25 cellular contexts compared by ENCODE assay signal in the genomic region with DNA sequence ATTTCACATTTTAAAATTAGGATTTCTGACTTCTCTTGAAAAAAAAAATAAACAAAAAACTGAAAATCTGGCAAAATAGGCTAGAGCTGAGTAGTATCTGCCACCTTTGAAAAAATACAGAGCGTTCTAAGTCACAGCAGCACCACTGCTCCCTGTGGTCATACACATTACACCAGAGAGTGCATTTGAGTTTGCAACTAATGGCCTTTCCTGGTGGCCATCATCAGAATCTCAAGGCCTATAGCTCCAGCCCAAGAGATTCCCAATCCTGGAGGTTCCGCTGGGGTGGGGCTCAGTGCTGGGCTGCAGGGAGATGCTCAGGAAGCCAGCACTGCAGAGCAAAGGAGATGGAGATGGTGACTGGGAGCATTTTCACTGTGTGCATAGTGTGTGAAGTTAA. TPM values are rescaled to one million over a fixed set of nuclear protein-coding genes. Genes with fewer than 3 reads are reported as not detected.
DNase-seq lines count a peak whose midpoint lies in the region; ATAC-seq, FAIRE-seq and TF ChIP-seq lines count a peak whose summit lies in the region.
"Had no signal": no experiment of that assay in that cellular context is flagged by ENCODE, and none has a peak within 500 bp of the region (broad histone marks: within the 10 kb centered on the region; RNA-seq: fewer than 3 reads in every experiment).

No MANE protein-coding gene starts in this region.

- no TSS peak for BruUV-seq in HCT116 (replicated peaks; lab: Mats Ljungman, UMichigan)

- CTCF ChIA-PET in A549 (lab: Yijun Ruan, JAX) (interaction anchor here (1.7 to 4.0 kb wide), 2 partner anchors 11 to 25 kb away, joined by 3 to 18 read pairs; no protein-coding TSS in a partner anchor), HCT116 (lab: Charles Lee) (interaction anchor here (4.5 kb wide), 1 partner anchor 25 kb away, joined by 12 read pairs; no protein-coding TSS in a partner anchor)

- H3K9me3 Mint-ChIP-seq in endodermal cell, result no peaks in the 10 kb centered on the region
- H3K9me3 Mint-ChIP-seq: CD14-positive monocyte, H9, HFFc6 had no signal

- TF ChIP-seq RAD21 in A549 (conservative IDR thresholded peaks at IDR 0.05 in 1 of 2, IDR thresholded peaks at IDR 0.05 in 1 of 2), result no peak
- no peak for TF ChIP-seq RAD21 in HCT116 (IDR thresholded peaks at IDR 0.05; ENCODE audit: low read depth)

- no peak overlapping the region for H3K4me3 ChIP-seq in cardiac muscle cell
- H3K4me3 ChIP-seq in A549, result no peak overlapping the region
- no peak overlapping the region for H3K4me3 ChIP-seq in HCT116 (replicated peaks in 1 of 2; ENCODE audit: low read depth in 1 of 2, low read length in 2 of 2)
- no peak overlapping the region for H3K4me3 ChIP-seq in endodermal cell (ENCODE audit: low read length)
- H3K4me3 ChIP-seq: BLaER1 treated with 17β-estradiol and CSF1 and Interleukin-3, amounts not matched to agents 10 nM and 100 nM had no signal

- peaks cover 3% of the 10 kb centered on the region for H3K27me3 Mint-ChIP-seq in endodermal cell (ENCODE audit: insufficient read depth)

- H3K27ac Mint-ChIP-seq in endodermal cell, result no peak overlapping the region
- H3K27ac Mint-ChIP-seq: CD4-positive, alpha-beta memory T cell; HFFc6 had no signal

- TF ChIP-seq EP300 in A549 (IDR thresholded peaks at IDR 0.05), result no peak

- DNase-seq in cardiac muscle cell (ENCODE audit: low read depth in 1 of 2, low spot score in 1 of 2) (no peak), cardiac septum (ENCODE audit: low spot score) (no peak), A549 (ENCODE audit: low read depth in 1 of 2, low spot score in 1 of 2) (no peak), HCT116 (ENCODE audit: low read depth, low spot score) (no peak), endodermal cell (no peak)
- no peak for DNase-seq in stimulated activated naive CD4-positive, alpha-beta T cell treated with Interleukin-2 at 50 U/mL for 16 hours (lab: John Stamatoyannopoulos, UW)
- DNase-seq: ACHN; AML-193; BE2C; Calu3; CD4-positive, alpha-beta memory T cell; COR-L47; DND-41; H9; HFFc6 had no signal

- H3K36me3 ChIP-seq in cardiac muscle cell (peaks cover 44% of the 10 kb centered on the region), HCT116 (ENCODE audit: control insufficient read depth in 1 of 2, insufficient read depth in 2 of 2, low read length in 2 of 2) (no peaks in the 10 kb centered on the region), endodermal cell (ENCODE audit: control insufficient read depth, insufficient read depth, low read length) (no peaks in the 10 kb centered on the region)
- H3K36me3 ChIP-seq: BE2C; BLaER1 treated with 17β-estradiol and CSF1 and Interleukin-3, amounts not matched to agents 10 nM and 100 nM had no signal

- H3K4me1 ChIP-seq in cardiac muscle cell (ENCODE audit: low read depth), result peaks cover 26% of the 10 kb centered on the region
- no peaks in the 10 kb centered on the region for H3K4me1 ChIP-seq in A549
- H3K4me1 ChIP-seq in HCT116 (ENCODE audit: control insufficient read depth in 1 of 2, insufficient read depth in 2 of 2, low read length in 2 of 2), result peaks cover 0 to 5% of the 10 kb centered on the region in 2 experiments; a peak in 1 of 4 replicates
- no peaks in the 10 kb centered on the region for H3K4me1 ChIP-seq in endodermal cell (ENCODE audit: control insufficient read depth, insufficient read depth, low read length)
- H3K4me1 ChIP-seq: BE2C had no signal

- no peak overlapping the region for H3K4me3 Mint-ChIP-seq in endodermal cell
- H3K4me3 Mint-ChIP-seq: CD14-positive monocyte; CD4-positive, alpha-beta memory T cell; H9; HFFc6 had no signal

- H3K36me3 Mint-ChIP-seq in endodermal cell (ENCODE audit: low read depth), result no peaks in the 10 kb centered on the region
- H3K36me3 Mint-ChIP-seq: CD14-positive monocyte; CD4-positive, alpha-beta memory T cell had no signal

- H3K9me3 ChIP-seq in cardiac muscle cell (ENCODE audit: low read depth), result no peaks in the 10 kb centered on the region
- H3K9me3 ChIP-seq in A549, result no peaks in the 10 kb centered on the region
- H3K9me3 ChIP-seq in HCT116 (ENCODE audit: control insufficient read depth in 1 of 2, insufficient read depth in 1 of 2, low read depth in 1 of 2, low read length in 2 of 2), result no peaks in the 10 kb centered on the region
- no peaks in the 10 kb centered on the region for H3K9me3 ChIP-seq in endodermal cell (ENCODE audit: control insufficient read depth, low read length)
- H3K9me3 ChIP-seq: BE2C; BLaER1 treated with 17β-estradiol and CSF1 and Interleukin-3, amounts not matched to agents 10 nM and 100 nM had no signal

- no peaks in the 10 kb centered on the region for H3K27me3 ChIP-seq in cardiac muscle cell
- no peaks in the 10 kb centered on the region for H3K27me3 ChIP-seq in HCT116 (ENCODE audit: insufficient read depth, low read length)
- H3K27me3 ChIP-seq in endodermal cell (ENCODE audit: control insufficient read depth, insufficient read depth, low read length, poor library complexity, severe bottlenecking), result no peaks in the 10 kb centered on the region
- H3K27me3 ChIP-seq: BE2C; BLaER1 treated with 17β-estradiol and CSF1 and Interleukin-3, amounts not matched to agents 10 nM and 100 nM had no signal

- peaks cover 4% of the 10 kb centered on the region for H3K4me1 Mint-ChIP-seq in endodermal cell
- H3K4me1 Mint-ChIP-seq: CD14-positive monocyte had no signal

- no peak overlapping the region for H3K4me2 ChIP-seq in A549
- no peak overlapping the region for H3K4me2 ChIP-seq in HCT116 (ENCODE audit: low read length)
- H3K4me2 ChIP-seq: BLaER1 treated with 17β-estradiol and CSF1 and Interleukin-3, amounts not matched to agents 10 nM and 100 nM had no signal

- 79% methylated on average over 2 of the region's 2 CpGs for WGBS in A549 (ENCODE audit: missing lambda C conversion rate)
- 96 to 100% methylated on average over 2 of the region's 2 CpGs for WGBS in endodermal cell (ENCODE audit: insufficient coverage in 1 of 2, insufficient read length in 1 of 2), 2 experiments

- RAD21 ChIA-PET in HCT116 (lab: Charles Lee; ENCODE audit: low non-redundant PET in 1 of 2, low total read pairs in 2 of 2, uncharacterized antibody in 2 of 2, unreplicated experiment in 2 of 2), result no interaction called here

- H4K20me1 ChIP-seq in HCT116 (ENCODE audit: insufficient read depth), result no peaks in the 10 kb centered on the region
- H4K20me1 ChIP-seq: BLaER1 treated with 17β-estradiol and CSF1 and Interleukin-3, amounts not matched to agents 10 nM and 100 nM had no signal

- intact Hi-C loops in cardiac septum (cut with DNase I), result no loop called here
- intact Hi-C loops in HCT116 (cut with micrococcal nuclease), result no loop called here

- no peak for FAIRE-seq in A549 (lab: Jason Lieb, UNC)
- FAIRE-seq: A204.1, G401.6, GM12892, GM19239, H1 had no signal

- peak overlapping the region; percentile 51 for H3K27ac ChIP-seq in cardiac muscle cell
- H3K27ac ChIP-seq in A549, result no peak overlapping the region
- H3K27ac ChIP-seq in HCT116 (ENCODE audit: low read depth, low read length), result no peak overlapping the region
- H3K27ac ChIP-seq in endodermal cell (ENCODE audit: low read depth, low read length), result no peak overlapping the region
- H3K27ac ChIP-seq: 22Rv1; BLaER1 treated with 17β-estradiol and CSF1 and Interleukin-3, amounts not matched to agents 10 nM and 100 nM had no signal

- H2AFZ ChIP-seq in HCT116 (ENCODE audit: low read depth, low read length, poor library complexity, severe bottlenecking), result no peak overlapping the region

- ATAC-seq in A549 (peak; percentile 58 to 73; a peak in 3 of 6 replicates), HCT116 (peak; percentile 53), HG03469 (IDR thresholded peaks at IDR 0.05; ENCODE audit: unreplicated experiment) (no peak), HG03442 (IDR thresholded peaks at IDR 0.05; ENCODE audit: unreplicated experiment) (no peak)

- no peaks in the 10 kb centered on the region for H3K79me2 ChIP-seq in HCT116 (ENCODE audit: insufficient read depth, low read length)

- H3K9me2 ChIP-seq in HCT116 (ENCODE audit: insufficient read depth), result no peaks in the 10 kb centered on the region

- POLR2A ChIA-PET in A549 (lab: Yijun Ruan, JAX) (no interaction called here), HCT116 (lab: Charles Lee) (no interaction called here)

- H3K9ac ChIP-seq in HCT116 (ENCODE audit: low read length) (no peak overlapping the region), endodermal cell (ENCODE audit: extremely low read depth, low read length, poor library complexity, severe bottlenecking) (no peak overlapping the region)
- H3K9ac ChIP-seq: BLaER1 treated with 17β-estradiol and CSF1 and Interleukin-3, amounts not matched to agents 10 nM and 100 nM had no signal

- no peak for TF ChIP-seq CTCF in cardiac muscle cell (IDR thresholded peaks at IDR 0.05; ENCODE audit: low read depth, low read length)
- TF ChIP-seq CTCF in A549 (IDR thresholded peaks at IDR 0.05), result no peak
- TF ChIP-seq CTCF in HCT116 (IDR thresholded peaks at IDR 0.05 in 2 of 3, conservative IDR thresholded peaks at IDR 0.05 in 1 of 3; ENCODE audit: borderline replicate concordance in 1 of 3, insufficient read depth in 1 of 3, low read depth in 2 of 3, low read length in 2 of 3), result no peak
- peak; percentile 46 for TF ChIP-seq CTCF in endodermal cell (conservative IDR thresholded peaks at IDR 0.05)

- TF ChIP-seq POLR2A in A549 (IDR thresholded peaks at IDR 0.05; ENCODE audit: low read length) (no peak), HCT116 (IDR thresholded peaks at IDR 0.05; ENCODE audit: borderline replicate concordance, extremely low read depth, insufficient read depth, insufficient read length) (no peak)

RNA-seq across cellular contexts. Expression of a gene that starts 17.5 kb away (rescaled TPM):
- total RNA-seq in cardiac muscle cell (289 and 375 TPM in 2 replicates), cardiac septum (295 TPM), HCT116 (2021; ENCODE audit: unreplicated experiment) (not detected), endodermal cell (not detected)
- polyA plus RNA-seq in cardiac muscle cell (211 and 303 TPM in 2 replicates), A549 (2011; rRNA removed) (not detected in 2 replicates), A549 (2017; fragmentation: RNase III; extraction: RNeasy Plus Mini Kit Qiagen cat#74134 plus additional on column Dnase treatment) (not detected in 3 replicates)
- polyA plus RNA-seq in A549 (2012; cell fraction: cytosol; rRNA removed), result not detected in 2 replicates
- not detected in 2 replicates for polyA plus RNA-seq in A549 (2012; cell fraction: nucleus; rRNA removed)
- not detected in 2 replicates for polyA minus RNA-seq in A549 (2011; rRNA and poly(A)+ RNA removed)
- not detected in 2 replicates for polyA plus RNA-seq in HCT116 (2012)
- 0.07 TPM for polyA plus RNA-seq in endodermal cell (2013, experiment 1 of 2)
- polyA plus RNA-seq in endodermal cell (2013, experiment 2 of 2), result 0.17 TPM
- total RNA-seq: Calu3; CD4-positive, alpha-beta memory T cell; H1; H9; HFFc6 had no signal
- polyA plus RNA-seq: CD14-positive monocyte; CD4-positive, alpha-beta memory T cell had no signal

RNA-seq across cellular contexts. Expression of a gene that starts 29.5 kb away (rescaled TPM):
- 26.6 and 26.7 TPM in 2 replicates for total RNA-seq in cardiac muscle cell
- polyA plus RNA-seq in cardiac muscle cell, result 26.5 and 29.5 TPM in 2 replicates
- total RNA-seq in cardiac septum, result 25.2 TPM
- 37.2 and 49.0 TPM in 2 replicates for polyA plus RNA-seq in A549 (2011; rRNA removed)
- polyA plus RNA-seq in A549 (2012; cell fraction: cytosol; rRNA removed), result 3.8 and 4.2 TPM in 2 replicates
- 1.0 and 1.2 TPM in 2 replicates for polyA plus RNA-seq in A549 (2012; cell fraction: nucleus; rRNA removed)
- 12.9 to 18.7 TPM (median 16.2 TPM) in 3 replicates for polyA plus RNA-seq in A549 (2017; fragmentation: RNase III; extraction: RNeasy Plus Mini Kit Qiagen cat#74134 plus additional on column Dnase treatment)
- polyA minus RNA-seq in A549 (2011; rRNA and poly(A)+ RNA removed), result 4.8 and 4.9 TPM in 2 replicates
- 5.8 TPM for total RNA-seq in HCT116 (2021; ENCODE audit: unreplicated experiment)
- 2.2 and 3.0 TPM in 2 replicates for polyA plus RNA-seq in HCT116 (2012)
- 10 to 100 TPM; 11.7 to 20.3 TPM for total RNA-seq in endodermal cell
- 17.4 TPM for polyA plus RNA-seq in endodermal cell (2013, experiment 1 of 2)
- 18.4 TPM for polyA plus RNA-seq in endodermal cell (2013, experiment 2 of 2)

RNA-seq across cellular contexts. Expression of a gene that starts 42.8 kb away (rescaled TPM):
- total RNA-seq in cardiac muscle cell (not detected in 2 replicates), cardiac septum (not detected), HCT116 (2021; ENCODE audit: unreplicated experiment) (0.61 TPM), endodermal cell (not detected)
- polyA plus RNA-seq in cardiac muscle cell (0.24 and 0.45 TPM in 2 replicates), A549 (2011; rRNA removed) (not detected in 2 replicates), A549 (2017; fragmentation: RNase III; extraction: RNeasy Plus Mini Kit Qiagen cat#74134 plus additional on column Dnase treatment) (not detected in 3 replicates)
- polyA plus RNA-seq in A549 (2012; cell fraction: cytosol; rRNA removed), result not detected in 2 replicates
- not detected in 2 replicates for polyA plus RNA-seq in A549 (2012; cell fraction: nucleus; rRNA removed)
- polyA minus RNA-seq in A549 (2011; rRNA and poly(A)+ RNA removed), result not detected in 2 replicates
- not detected in 2 replicates for polyA plus RNA-seq in HCT116 (2012)
- polyA plus RNA-seq in endodermal cell (2013, experiment 1 of 2), result not detected
- polyA plus RNA-seq in endodermal cell (2013, experiment 2 of 2), result 0.46 TPM
- total RNA-seq: Calu3; CD4-positive, alpha-beta memory T cell; H1; H9; HFFc6 had no signal
- polyA plus RNA-seq: CD14-positive monocyte; CD4-positive, alpha-beta memory T cell had no signal

Comparison
In these comparisons a context has a peak if more than half of its experiments do, and no peak if none do; other contexts are left out.
1. ATAC-seq: peak in A549 (2 of 2) and HCT116 (single experiment); none in HG03469 (single experiment) and HG03442 (single experiment).
2. RNA of a gene that starts 17.5 kb away (total RNA-seq): 289 to 375 TPM in cardiac muscle cell and 295 TPM in cardiac septum (single experiment); not detected in endodermal cell and not detected in HCT116 (single experiment); every median in the first group is over 100 times any median in the second.